20 cellular contexts compared by ENCODE assay signal in genomic region chr11:104094576-104094975, GRCh38. TPM values are rescaled to one million over a fixed set of nuclear protein-coding genes. Genes with fewer than 3 reads are reported as not detected.
"Had no signal": no experiment of that assay in that cellular context is flagged by ENCODE, and none has a peak within 500 bp of the region (broad histone marks: within the 10 kb centered on the region; RNA-seq: fewer than 3 reads in every experiment).

No MANE protein-coding gene starts in this region.

- H3K4me1 ChIP-seq: thyroid gland had no signal

- H3K27ac ChIP-seq: thyroid gland had no signal

- H3K36me3 ChIP-seq: cardiac muscle cell, thyroid gland had no signal

- H3K27me3 ChIP-seq: cardiac muscle cell, thyroid gland had no signal

- DNase-seq: activated CD4-positive, alpha-beta T cell treated with anti-CD3 and anti-CD28 coated beads, Interleukin-2, amount 10 ng/mL, durations not matched to agents 24 days and 14 days; activated CD8-positive, alpha-beta T cell treated with anti-CD3 and anti-CD28 coated beads, Interleukin-2, amount 10 ng/mL, durations not matched to agents 7 days and 5 days; activated effector memory CD4-positive, alpha-beta T cell treated with Interleukin-2 at 50 U/mL for 16 hours; activated naive CD4-positive, alpha-beta T cell treated with anti-CD3 and anti-CD28 coated beads, Interleukin-2, amount 10 ng/mL, durations not matched to agents 7 days and 5 days; activated naive CD8-positive, alpha-beta T cell treated with anti-CD3 and anti-CD28 coated beads, Interleukin-2, amount 50 U/mL, for 24 hours; activated T-cell treated with anti-CD3 and anti-CD28 coated beads, Interleukin-2, amount 50 U/mL, for 48 hours; dermis blood vessel endothelial cell; effector memory CD8-positive, alpha-beta T cell; stimulated activated naive CD4-positive, alpha-beta T cell; T1000; thyroid gland had no signal

- H3K9me3 ChIP-seq: thyroid gland had no signal

- H3K4me3 ChIP-seq: cardiac muscle cell, lung, thyroid gland had no signal

RNA-seq across cellular contexts. Expression of gene DDI1, which starts 58.1 kb away (rescaled TPM):
- total RNA-seq: activated CD4-positive, alpha-beta T cell treated with anti-CD3 and anti-CD28 coated beads, Interleukin-2, amount 10 ng/mL, durations not matched to agents 24 days and 14 days; activated CD8-positive, alpha-beta T cell treated with anti-CD3 and anti-CD28 coated beads, Interleukin-2, amount 10 ng/mL, durations not matched to agents 7 days and 5 days; cardiac muscle cell; chondrocyte; dermis blood vessel endothelial cell; fibroblast of lung; lung; mesothelial cell of epicardium; natural killer cell treated with Interleukin-12 subunit alpha and Interleukin-12 subunit beta and Interleukin-15 and Interleukin-18, amount 100 ng/mL, for 72 hours; T-helper 1 cell treated with Interleukin-12 subunit alpha and Interleukin-12 subunit beta and Interleukin-4 antibody, amounts not matched to agents 30 ng/mL and 1 ng/mL, for 36 hours; ureter had no signal
- polyA plus RNA-seq: fibroblast of lung, keratinocyte, lung had no signal
